8 cellular contexts compared by ENCODE assay signal in genomic region chr6:169751242-169752073, GRCh38. TPM values are rescaled to one million over a fixed set of nuclear protein-coding genes. Genes with fewer than 3 reads are reported as not detected.
DNase-seq lines count a peak whose midpoint lies in the region; ATAC-seq and TF ChIP-seq lines count a peak whose summit lies in the region.

DYNLT2 (minus strand) TSS chr6:169751572; CDS start chr6:169751458, 114 bp downstream.
ERMARD (plus strand) TSS chr6:169751622; CDS start chr6:169751658, 36 bp downstream.

- peaks cover 22% of the 10 kb centered on the region for H3K4me1 ChIP-seq in HUES48 (ENCODE audit: control insufficient read depth, insufficient read depth, low read length)

- H3K27me3 Mint-ChIP-seq in endothelial cell (ENCODE audit: unreplicated experiment): peaks cover 4% of the 10 kb centered on the region
- no peaks in the 10 kb centered on the region for H3K27me3 Mint-ChIP-seq in mesothelial cell of epicardium (ENCODE audit: low read depth)

- H3K9me3 ChIP-seq in HUES48 (ENCODE audit: control insufficient read depth, insufficient read depth, low read length): no peaks in the 10 kb centered on the region

- peak; percentile 94 for ATAC-seq in GM21423 (IDR thresholded peaks at IDR 0.05; ENCODE audit: unreplicated experiment)

- H3K4me3 Mint-ChIP-seq in endothelial cell (ENCODE audit: unreplicated experiment): peak within 1 kb of the TSS; percentile 98
- peak within 1 kb of the TSS; percentile 99 for H3K4me3 Mint-ChIP-seq in mesothelial cell of epicardium

- TF ChIP-seq CTCF in endothelial cell (IDR thresholded peaks at IDR 0.05; ENCODE audit: unreplicated experiment) (no peak), mesothelial cell of epicardium (IDR thresholded peaks at IDR 0.05; ENCODE audit: unreplicated experiment) (peak; percentile 17)

- H3K27ac Mint-ChIP-seq in endothelial cell (ENCODE audit: unreplicated experiment) (peak within 1 kb of the TSS; percentile 99), mesothelial cell of epicardium (peak within 1 kb of the TSS; percentile 100)

- H3K9ac ChIP-seq in HUES48 (ENCODE audit: low read depth, low read length): peak within 1 kb of the TSS; percentile 96

- H3K4me3 ChIP-seq in HUES48 (ENCODE audit: low read depth, low read length): peak within 1 kb of the TSS; percentile 94

- H3K27ac ChIP-seq in HUES48 (ENCODE audit: low read depth, low read length): peak within 1 kb of the TSS; percentile 99

- 0 out of 2 replicates have a peak, but pooled peaks cover under 1% of the 10 kb centered on the region for H3K36me3 ChIP-seq in HUES48 (ENCODE audit: control insufficient read depth, insufficient read depth, low read length)

- H3K36me3 Mint-ChIP-seq in endothelial cell (ENCODE audit: low read depth, unreplicated experiment) (peaks cover under 1% of the 10 kb centered on the region), mesothelial cell of epicardium (peaks cover 9% of the 10 kb centered on the region)

- peaks cover 17% of the 10 kb centered on the region for H3K4me1 Mint-ChIP-seq in endothelial cell (ENCODE audit: unreplicated experiment)
- H3K4me1 Mint-ChIP-seq in mesothelial cell of epicardium: peaks cover 35% of the 10 kb centered on the region

- H3K9me3 Mint-ChIP-seq in endothelial cell (ENCODE audit: unreplicated experiment): no peaks in the 10 kb centered on the region
- H3K9me3 Mint-ChIP-seq in mesothelial cell of epicardium: peaks cover 14% of the 10 kb centered on the region

- no peaks in the 10 kb centered on the region for H3K27me3 ChIP-seq in HUES48 (ENCODE audit: control insufficient read depth, insufficient read depth, low read length)

- peak; percentile 95 for DNase-seq in D341Med (ENCODE audit: low spot score)
- DNase-seq in NOMO-1 treated with dmso at 0.1 percent for 144 hours (lab: John Stamatoyannopoulos, UW; ENCODE audit: unreplicated experiment): peak; percentile 79
- peak; percentile 82 for DNase-seq in activated CD8-positive, alpha-beta memory T cell treated with anti-CD3 and anti-CD28 coated beads, Interleukin-2, amount 50 U/mL, for 24 hours (ENCODE audit: extremely low read depth)
- peak; percentile 95 for DNase-seq in endothelial cell (ENCODE audit: low spot score)
- peak; percentile 91 to 96 for DNase-seq in mesothelial cell of epicardium (ENCODE audit: low spot score in 2 of 2, unreplicated experiment in 2 of 2)
- peak; percentile 86 to 89 for DNase-seq in stimulated activated CD8-positive, alpha-beta memory T cell treated with anti-CD3 and anti-CD28 coated beads, Interleukin-15, amount 100 ng/mL, for 4 hours (ENCODE audit: low read depth in 2 of 2)

RNA-seq across cellular contexts. Expression of gene DYNLT2, which starts in this region (rescaled TPM):
- total RNA-seq in endothelial cell (ENCODE audit: unreplicated experiment) (0.62 TPM), mesothelial cell of epicardium (1.7 to 2.7 TPM (median 2.4 TPM) in 3 replicates)

RNA-seq across cellular contexts. Expression of gene ERMARD, which starts in this region (rescaled TPM):
- total RNA-seq in endothelial cell (ENCODE audit: unreplicated experiment) (24.8 TPM), mesothelial cell of epicardium (44.1 to 46.7 TPM (median 45.6 TPM) in 3 replicates)

Comparison
In these comparisons a context has a peak if more than half of its experiments do, and no peak if none do; other contexts are left out.
1. Peak in every context shown above with its lines: DNase-seq, ATAC-seq, H3K4me3 ChIP-seq and H3K27ac ChIP-seq.